1 cellular context compared by ENCODE assay signal in genomic region chr6:3518356-3518841, GRCh38.
TF ChIP-seq lines count a peak whose summit lies in the region.

No MANE protein-coding gene starts in this region.

TF ChIP-seq in WTC11, 78 proteins besides CTCF, POLR2A, EP300 and RAD21 (continued from another document):
- TF ChIP-seq STAT6 (CRISPR knock-in tag; conservative IDR thresholded peaks at IDR 0.05; ENCODE audit: low read depth), result no peak
- TF ChIP-seq IRF2 (CRISPR knock-in tag; IDR thresholded peaks at IDR 0.05; ENCODE audit: borderline replicate concordance, low read depth), result no peak
- TF ChIP-seq SOX15 (CRISPR knock-in tag; IDR thresholded peaks at IDR 0.05), result no peak
- no peak for TF ChIP-seq ERG (CRISPR knock-in tag; IDR thresholded peaks at IDR 0.05)
- no peak for TF ChIP-seq CDX4 (CRISPR knock-in tag; IDR thresholded peaks at IDR 0.05; ENCODE audit: borderline replicate concordance)
- TF ChIP-seq, protein P1, sequence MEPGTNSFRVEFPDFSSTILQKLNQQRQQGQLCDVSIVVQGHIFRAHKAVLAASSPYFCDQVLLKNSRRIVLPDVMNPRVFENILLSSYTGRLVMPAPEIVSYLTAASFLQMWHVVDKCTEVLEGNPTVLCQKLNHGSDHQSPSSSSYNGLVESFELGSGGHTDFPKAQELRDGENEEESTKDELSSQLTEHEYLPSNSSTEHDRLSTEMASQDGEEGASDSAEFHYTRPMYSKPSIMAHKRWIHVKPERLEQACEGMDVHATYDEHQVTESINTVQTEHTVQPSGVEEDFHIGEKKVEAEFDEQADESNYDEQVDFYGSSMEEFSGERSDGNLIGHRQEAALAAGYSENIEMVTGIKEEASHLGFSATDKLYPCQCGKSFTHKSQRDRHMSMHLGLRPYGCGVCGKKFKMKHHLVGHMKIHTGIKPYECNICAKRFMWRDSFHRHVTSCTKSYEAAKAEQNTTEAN (CRISPR knock-in tag; IDR thresholded peaks at IDR 0.05), result no peak
